ENCODE assay signal across 19 cellular contexts in the genomic region with DNA sequence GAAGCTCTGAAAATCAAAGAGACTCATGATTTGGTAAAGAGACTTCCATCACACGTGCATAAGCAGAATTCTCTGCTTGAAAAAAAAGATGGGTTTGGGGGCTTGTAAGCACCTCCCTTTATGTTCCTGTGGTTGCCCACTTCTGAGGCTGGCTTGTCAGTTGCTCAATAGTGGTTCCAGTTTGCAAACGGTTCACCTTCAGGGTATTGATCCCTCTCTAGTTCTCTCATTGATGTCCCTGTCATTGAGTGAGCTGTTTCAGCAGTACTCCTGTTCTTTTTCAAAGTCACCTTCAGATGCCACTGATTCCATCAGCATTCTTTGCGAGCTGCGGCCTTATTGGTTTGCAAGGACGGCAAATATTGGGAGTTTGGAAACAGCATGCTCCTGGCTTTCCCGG.
"Had no signal": no experiment of that assay in that cellular context is flagged by ENCODE, and none has a peak within 500 bp of the region (broad histone marks: within the 10 kb centered on the region; RNA-seq: fewer than 3 reads in every experiment).

No MANE protein-coding gene starts in this region.

- H3K36me3 Mint-ChIP-seq: naive B cell had no signal

- H3K4me1 ChIP-seq: transverse colon had no signal

- H3K9me3 ChIP-seq: heart left ventricle, neutrophil, stomach, thoracic aorta, transverse colon had no signal

- H3K27ac ChIP-seq: heart left ventricle, neutrophil, stomach, thoracic aorta, transverse colon had no signal

- DNase-seq: effector CD4-positive, alpha-beta T cell; heart left ventricle; hypothalamus; kidney glomerular epithelial cell; mesendoderm; naive B cell; right cardiac atrium; small intestine; stimulated activated CD4-positive, alpha-beta T cell treated with anti-CD3 and anti-CD28 coated beads, Interleukin-12 subunit alpha, Interleukin-12 subunit beta, amount 100 ng/mL, for 4 hours; stimulated activated naive CD4-positive, alpha-beta T cell; stomach; substantia nigra; transverse colon had no signal

- H3K36me3 ChIP-seq: heart left ventricle, neutrophil, stomach, thoracic aorta, transverse colon had no signal

- H3K27me3 ChIP-seq: heart left ventricle, neutrophil, stomach, transverse colon had no signal

- H3K9me3 Mint-ChIP-seq: nephron had no signal

- FAIRE-seq: colon, frontal cortex, islet of Langerhans, small intestine had no signal

- ATAC-seq: heart left ventricle, right cardiac atrium had no signal

- H3K27ac Mint-ChIP-seq: naive B cell, nephron had no signal

- H3K4me3 Mint-ChIP-seq: naive B cell, nephron had no signal

- H3K4me3 ChIP-seq: heart left ventricle, stomach, thoracic aorta, transverse colon had no signal
